ENCODE assay signal across 9 cellular contexts in the genomic region with DNA sequence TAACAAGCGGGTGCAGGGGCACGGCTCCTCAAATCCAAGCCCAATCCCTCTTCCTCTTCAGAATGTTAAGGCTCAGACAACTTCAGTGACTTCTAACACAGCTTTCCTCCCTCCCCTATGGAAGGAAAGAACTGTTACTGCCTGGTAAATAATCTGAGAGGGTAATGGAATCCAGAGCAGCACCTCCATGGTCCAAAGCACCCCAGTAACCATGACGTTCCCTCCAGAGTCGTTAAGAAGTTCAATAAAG.
DNase-seq lines count a peak whose midpoint lies in the region; ATAC-seq and TF ChIP-seq lines count a peak whose summit lies in the region.
"Had no signal": no experiment of that assay in that cellular context is flagged by ENCODE, and none has a peak within 500 bp of the region (broad histone marks: within the 10 kb centered on the region; RNA-seq: fewer than 3 reads in every experiment).

No MANE protein-coding gene starts in this region.

- H3K36me3 ChIP-seq in HUES48 (ENCODE audit: control insufficient read depth, insufficient read depth, low read length) (peaks cover 9% of the 10 kb centered on the region; the same call in 1 of the 2 replicates), mucosa of rectum (ENCODE audit: control insufficient read depth in 2 of 2, insufficient read depth in 2 of 2, low read length in 2 of 2) (peaks cover 0 to 6% of the 10 kb centered on the region in 2 donors)

- H3K4me3 ChIP-seq in HUES48 (ENCODE audit: low read depth, low read length): peak overlapping the region; percentile 82
- peak overlapping the region; percentile 85 to 87 for H3K4me3 ChIP-seq in cardiac fibroblast (replicated peaks in 1 of 2; ENCODE audit: low read depth in 2 of 2, low read length in 2 of 2)
- H3K4me3 ChIP-seq in mucosa of rectum (ENCODE audit: low read length in 2 of 2): peak overlapping the region; percentile 70 to 90

- H3K27me3 ChIP-seq in HUES48 (ENCODE audit: control insufficient read depth, insufficient read depth, low read length): no peaks in the 10 kb centered on the region
- no peaks in the 10 kb centered on the region for H3K27me3 ChIP-seq in mucosa of rectum (ENCODE audit: control insufficient read depth in 2 of 2, insufficient read depth in 2 of 2, low read length in 2 of 2)

- TF ChIP-seq CTCF in 22Rv1 (IDR thresholded peaks at IDR 0.05) (no peak), cardiac fibroblast (IDR thresholded peaks at IDR 0.05; ENCODE audit: low read depth, low read length) (no peak)

- ATAC-seq in HG02678 (IDR thresholded peaks at IDR 0.05; ENCODE audit: unreplicated experiment): no peak

- H3K27ac ChIP-seq in 22Rv1: peak overlapping the region; percentile 90
- H3K27ac ChIP-seq in HUES48 (ENCODE audit: low read depth, low read length): peak overlapping the region; percentile 99
- H3K27ac ChIP-seq in mucosa of rectum (ENCODE audit: low read depth in 2 of 2, low read length in 2 of 2): peak overlapping the region; percentile 83 to 88

- H3K9ac ChIP-seq in HUES48 (ENCODE audit: low read depth, low read length) (peak overlapping the region; percentile 72), mucosa of rectum (ENCODE audit: low read depth in 1 of 2, low read length in 2 of 2) (peak overlapping the region; percentile 84 to 88)

- DNase-seq in cardiac fibroblast (ENCODE audit: low read depth in 2 of 2) (no peak), inferior parietal cortex (ENCODE audit: extremely low spot score) (no peak), NCI-H446 treated with DMSO at 0.1 percent for 48 hours (lab: John Stamatoyannopoulos, UW) (no peak)
- DNase-seq in stimulated activated CD4-positive, alpha-beta T cell treated with anti-CD3 and anti-CD28 coated beads, Interleukin-12 subunit alpha, Interleukin-12 subunit beta, amount 100 ng/mL, for 4 hours: no peak
- DNase-seq: T1000 had no signal

- peaks cover 12% of the 10 kb centered on the region for H3K4me1 ChIP-seq in HUES48 (ENCODE audit: control insufficient read depth, insufficient read depth, low read length)
- H3K4me1 ChIP-seq in mucosa of rectum (ENCODE audit: control insufficient read depth in 2 of 2, insufficient read depth in 2 of 2, low read length in 2 of 2): peaks cover 39 to 44% of the 10 kb centered on the region in 2 donors

- H3K9me3 ChIP-seq in HUES48 (ENCODE audit: control insufficient read depth, insufficient read depth, low read length) (no peaks in the 10 kb centered on the region), mucosa of rectum (ENCODE audit: control insufficient read depth in 2 of 2, low read length in 2 of 2) (no peaks in the 10 kb centered on the region)
